ENCODE assay signal across 11 cellular contexts in genomic region chr12:2335517-2335916, GRCh38.
DNase-seq lines count a peak whose midpoint lies in the region; TF ChIP-seq lines count a peak whose summit lies in the region.
"Had no signal": no experiment of that assay in that cellular context is flagged by ENCODE, and none has a peak within 500 bp of the region (broad histone marks: within the 10 kb centered on the region; RNA-seq: fewer than 3 reads in every experiment).

No MANE protein-coding gene starts in this region.

- H3K27ac Mint-ChIP-seq in progenitor cell of endocrine pancreas: no peak overlapping the region
- H3K27ac Mint-ChIP-seq: activated CD4-positive, alpha-beta T cell treated with anti-CD3 and anti-CD28 coated beads, Interleukin-2, amount 10 ng/mL, durations not matched to agents 7 days and 5 days; memory B cell had no signal

- H4K91ac ChIP-seq in trophoblast cell (ENCODE audit: low read depth, low read length): peak overlapping the region; percentile 42

- peaks cover 1% of the 10 kb centered on the region for H3K36me3 ChIP-seq in BJ (ENCODE audit: control insufficient read depth, insufficient read depth, low read length)
- H3K36me3 ChIP-seq in trophoblast cell (ENCODE audit: control insufficient read depth in 1 of 2, insufficient read depth in 2 of 2, low read length in 2 of 2): no peaks in the 10 kb centered on the region
- H3K36me3 ChIP-seq: upper lobe of left lung had no signal

- no CpG with 5 or more reads among the region's 3 CpGs for WGBS in trophoblast cell (ENCODE audit: extremely low coverage, insufficient coverage, insufficient read length)

- H3K27ac ChIP-seq in trophoblast cell (ENCODE audit: low read depth, low read length): peak overlapping the region; percentile 88

- H3K18ac ChIP-seq in trophoblast cell (ENCODE audit: low read length): peak overlapping the region; percentile 6

- H3K9me3 ChIP-seq in trophoblast cell (ENCODE audit: insufficient read depth, low read depth, low read length): peaks cover 4% of the 10 kb centered on the region
- H3K9me3 ChIP-seq: upper lobe of left lung had no signal

- DNase-seq in BJ (ENCODE audit: low read depth) (peak; percentile 38), RPMI7951 (ENCODE audit: low read depth) (peak; percentile 90), fibroblast of peridontal ligament (ENCODE audit: extremely low read depth) (peak; percentile 45), trophoblast cell (peak; percentile 24 to 28), HPDE6-E6E7 (ENCODE audit: extremely low spot score) (no peak), occipital lobe (lab: John Stamatoyannopoulos, UW) (no peak), progenitor cell of endocrine pancreas (ENCODE audit: low spot score, unreplicated experiment) (no peak), NCI-H2081 (lab: John Stamatoyannopoulos, UW) (no peak)
- DNase-seq: activated CD4-positive, alpha-beta T cell treated with anti-CD3 and anti-CD28 coated beads, Interleukin-2, amount 10 ng/mL, durations not matched to agents 7 days and 5 days; upper lobe of left lung had no signal

- peaks cover 3% of the 10 kb centered on the region for H3K27me3 Mint-ChIP-seq in progenitor cell of endocrine pancreas
- H3K27me3 Mint-ChIP-seq: activated CD4-positive, alpha-beta T cell treated with anti-CD3 and anti-CD28 coated beads, Interleukin-2, amount 10 ng/mL, durations not matched to agents 7 days and 5 days had no signal

- H3K27me3 ChIP-seq in BJ (ENCODE audit: control insufficient read depth, insufficient read depth, low read length): no peaks in the 10 kb centered on the region
- no peaks in the 10 kb centered on the region for H3K27me3 ChIP-seq in trophoblast cell (ENCODE audit: insufficient read depth, low read length)
- H3K27me3 ChIP-seq: upper lobe of left lung had no signal

- CTCF ChIA-PET in BJ (lab: Yijun Ruan, JAX): no interaction called here

- H2BK12ac ChIP-seq in trophoblast cell (ENCODE audit: low read length): peak overlapping the region; percentile 66

- no peak overlapping the region for H3K4me2 ChIP-seq in trophoblast cell (ENCODE audit: low read length)

- H2AK5ac ChIP-seq in trophoblast cell (ENCODE audit: low read length): peak overlapping the region; percentile 88

- no peak overlapping the region for H4K12ac ChIP-seq in trophoblast cell (ENCODE audit: low read depth, low read length)

- H3K14ac ChIP-seq in trophoblast cell (ENCODE audit: low read length): peak overlapping the region; percentile 0

- H4K8ac ChIP-seq in trophoblast cell (ENCODE audit: low read depth, low read length): no peak overlapping the region

- H3K9me3 Mint-ChIP-seq in progenitor cell of endocrine pancreas (ENCODE audit: low read depth): no peaks in the 10 kb centered on the region
- H3K9me3 Mint-ChIP-seq: activated CD4-positive, alpha-beta T cell treated with anti-CD3 and anti-CD28 coated beads, Interleukin-2, amount 10 ng/mL, durations not matched to agents 7 days and 5 days; memory B cell had no signal

- no peak overlapping the region for H3K4me3 Mint-ChIP-seq in progenitor cell of endocrine pancreas (ENCODE audit: low read depth)
- H3K4me3 Mint-ChIP-seq: activated CD4-positive, alpha-beta T cell treated with anti-CD3 and anti-CD28 coated beads, Interleukin-2, amount 10 ng/mL, durations not matched to agents 7 days and 5 days; memory B cell had no signal

- H3K36me3 Mint-ChIP-seq in progenitor cell of endocrine pancreas (ENCODE audit: insufficient read depth): no peaks in the 10 kb centered on the region
- H3K36me3 Mint-ChIP-seq: memory B cell had no signal

- POLR2A ChIA-PET in BJ (lab: Charles Lee): interaction anchor here (0.6 kb wide), 1 partner anchor 23 kb away, joined by 15 read pairs; no protein-coding TSS in a partner anchor

- no peak overlapping the region for H3K23ac ChIP-seq in trophoblast cell (ENCODE audit: low read length)

- no peak overlapping the region for H2AFZ ChIP-seq in trophoblast cell (ENCODE audit: insufficient read depth, low read length, poor library complexity)

- TF ChIP-seq CTCF in BJ (IDR thresholded peaks at IDR 0.05; ENCODE audit: insufficient read depth, low read depth, low read length): no peak
- TF ChIP-seq CTCF in progenitor cell of endocrine pancreas (IDR thresholded peaks at IDR 0.05; ENCODE audit: unreplicated experiment): no peak

- no peaks in the 10 kb centered on the region for H3K4me1 Mint-ChIP-seq in progenitor cell of endocrine pancreas (ENCODE audit: low read depth)
- H3K4me1 Mint-ChIP-seq: activated CD4-positive, alpha-beta T cell treated with anti-CD3 and anti-CD28 coated beads, Interleukin-2, amount 10 ng/mL, durations not matched to agents 7 days and 5 days; memory B cell had no signal

- H3K79me2 ChIP-seq in trophoblast cell (ENCODE audit: control insufficient read depth, insufficient read depth, low read length, poor library complexity): peaks cover 6% of the 10 kb centered on the region

- H3K79me1 ChIP-seq in trophoblast cell (ENCODE audit: low read length): peaks cover 35% of the 10 kb centered on the region

- H2BK5ac ChIP-seq in trophoblast cell (ENCODE audit: low read depth, low read length, poor library complexity): peak overlapping the region; percentile 80

- peak overlapping the region; percentile 8 for H3K4ac ChIP-seq in trophoblast cell (ENCODE audit: low read depth, low read length)

- no peak overlapping the region for H3K9ac ChIP-seq in trophoblast cell (ENCODE audit: low read length)

- H2BK120ac ChIP-seq in trophoblast cell (ENCODE audit: insufficient read depth, low read length, poor library complexity): peak overlapping the region; percentile 18

- no peak overlapping the region for H3K4me3 ChIP-seq in BJ (ENCODE audit: low read depth, low read length)
- no peak overlapping the region for H3K4me3 ChIP-seq in trophoblast cell (ENCODE audit: low read depth, low read length)
- H3K4me3 ChIP-seq: upper lobe of left lung had no signal

- peaks cover 32 to 41% of the 10 kb centered on the region in 2 experiments for H3K4me1 ChIP-seq in trophoblast cell (ENCODE audit: control insufficient read depth in 1 of 2, insufficient read depth in 2 of 2, low read length in 2 of 2)

Comparison
In these comparisons a context has a peak if more than half of its experiments do, and no peak if none do; other contexts are left out.
1. DNase-seq: peak in BJ (single experiment), RPMI7951 (single experiment), fibroblast of peridontal ligament (single experiment) and trophoblast cell (2 of 2); none in HPDE6-E6E7 (single experiment), occipital lobe (single experiment), progenitor cell of endocrine pancreas (single experiment) and NCI-H2081 (0 of 2).